ENCODE assay signal across 9 cellular contexts in the genomic region with DNA sequence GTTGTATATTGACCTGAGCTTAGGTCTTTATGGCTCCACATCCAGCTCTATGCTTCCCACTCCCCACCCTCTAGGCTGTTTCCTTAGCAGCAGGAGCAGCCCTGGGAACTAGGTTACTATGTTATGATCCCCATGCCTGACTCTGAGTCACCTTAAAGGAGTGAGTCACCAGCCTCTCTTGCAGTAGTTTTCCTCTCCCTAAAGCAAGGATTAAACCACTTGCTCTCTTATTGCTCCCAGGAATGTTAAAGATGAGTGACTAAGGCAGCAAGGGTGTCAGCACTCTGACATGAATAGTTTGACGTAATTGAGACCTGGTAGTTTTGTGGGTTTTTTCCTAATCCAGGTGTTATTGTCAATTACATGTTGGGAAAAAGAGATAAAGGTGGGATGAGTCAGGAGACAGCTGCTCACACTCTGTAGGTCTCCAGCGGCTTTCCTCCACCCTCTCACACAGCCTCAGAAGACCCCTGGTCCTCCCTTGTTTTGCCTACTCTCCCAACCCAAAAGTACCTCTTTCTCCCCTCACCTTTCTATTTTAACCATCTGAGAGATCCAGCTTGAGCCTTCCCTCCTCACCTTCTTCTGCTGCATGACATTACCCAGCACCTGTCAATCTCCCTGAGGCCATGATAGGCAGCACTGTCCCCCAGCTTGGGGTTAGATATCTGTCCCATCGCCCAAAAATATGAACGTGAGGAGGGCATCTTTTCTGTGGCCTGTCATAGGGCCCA.
DNase-seq lines count a peak whose midpoint lies in the region; ATAC-seq, FAIRE-seq and TF ChIP-seq lines count a peak whose summit lies in the region.
"Had no signal": no experiment of that assay in that cellular context is flagged by ENCODE, and none has a peak within 500 bp of the region (broad histone marks: within the 10 kb centered on the region; RNA-seq: fewer than 3 reads in every experiment).

No MANE protein-coding gene starts in this region.

- in situ Hi-C loops in brain microvascular endothelial cell (cut with HindIII; ENCODE audit: low pct_ligation_motif_present, low sequenced_read_pairs) (no loop called here), HepG2 (cut with HindIII; ENCODE audit: extremely low pct_ligation_motif_present, low pct_unique_long_range_greater_than_20kb) (no loop called here)

- POLR2A ChIA-PET in HepG2 (lab: Yijun Ruan, JAX), result no interaction called here

- WGBS in HepG2 (ENCODE audit: low lambda C conversion rate), result 15% methylated on average over 4 of the region's 4 CpGs
- 64 to 72% (median 66%) methylated on average over 4 of the region's 4 CpGs for WGBS in ovary, 3 donors

- H3K27me3 ChIP-seq in ACC112 (ENCODE audit: insufficient read depth, low read length), result no peaks in the 10 kb centered on the region
- H3K27me3 ChIP-seq in brain microvascular endothelial cell (replicated peaks), result no peaks in the 10 kb centered on the region
- H3K27me3 ChIP-seq in HepG2 (ENCODE audit: control insufficient read depth in 1 of 2, insufficient read depth in 2 of 2, low read length in 2 of 2), result peaks cover 2 to 3% of the 10 kb centered on the region in 2 experiments; a peak in 1 of 5 replicates
- H3K27me3 ChIP-seq in ovary, result no peaks in the 10 kb centered on the region

- BruUV-seq in HepG2 (replicated peaks; lab: Mats Ljungman, UMichigan), result no TSS peak

- no peaks in the 10 kb centered on the region for H3K4me1 Mint-ChIP-seq in T-helper 2 cell treated with Interferon-gamma antibody and Interleukin-4, amounts not matched to agents 5 μg/mL and 100 μg/mL, for 36 hours (ENCODE audit: low read depth)
- H3K4me1 Mint-ChIP-seq: immature natural killer cell had no signal

- no peak for TF ChIP-seq POLR2A in HepG2 (IDR thresholded peaks at IDR 0.05; ENCODE audit: insufficient read depth in 1 of 2, low read depth in 2 of 2, low read length in 2 of 2)
- no peak for TF ChIP-seq POLR2A in ovary (IDR thresholded peaks at IDR 0.05)

- no peaks in the 10 kb centered on the region for H4K20me1 ChIP-seq in HepG2 (ENCODE audit: insufficient read depth, low read length)

- H2AFZ ChIP-seq in ACC112 (ENCODE audit: low read length, unreplicated experiment), result no peak overlapping the region
- H2AFZ ChIP-seq in HepG2 (ENCODE audit: low read length), result no peak overlapping the region

- intact Hi-C loops in HepG2 (cut with micrococcal nuclease; ENCODE audit: unreplicated experiment), result no loop called here
- intact Hi-C loops in ovary (cut with DNase I), result no loop called here

- no peak overlapping the region for H3K4me3 ChIP-seq in ACC112 (ENCODE audit: low read depth, low read length)
- no peak overlapping the region for H3K4me3 ChIP-seq in HFF-Myc (replicated peaks; ENCODE audit: low read depth, low read length)
- no peak overlapping the region for H3K4me3 ChIP-seq in brain microvascular endothelial cell (ENCODE audit: low read depth, low read length)
- no peak overlapping the region for H3K4me3 ChIP-seq in HepG2 (replicated peaks in 1 of 3; ENCODE audit: insufficient read depth in 1 of 3, low read depth in 2 of 3, low read length in 3 of 3)
- no peak overlapping the region for H3K4me3 ChIP-seq in ovary

- H3K27ac Mint-ChIP-seq in T-helper 2 cell treated with Interferon-gamma antibody and Interleukin-4, amounts not matched to agents 5 μg/mL and 100 μg/mL, for 36 hours, result no peak overlapping the region
- H3K27ac Mint-ChIP-seq: immature natural killer cell had no signal

- DNase-seq in HFF-Myc (ENCODE audit: extremely low read depth, low read depth), result peak; percentile 93
- peak; percentile 99 for DNase-seq in brain microvascular endothelial cell
- peak; percentile 41 for DNase-seq in HepG2 (ENCODE audit: low spot score)
- DNase-seq in ovary, result no peak
- DNase-seq in T-helper 2 cell treated with Interferon-gamma antibody and Interleukin-4, amounts not matched to agents 5 μg/mL and 100 μg/mL, for 36 hours (ENCODE audit: low spot score), result no peak
- DNase-seq: immature natural killer cell had no signal

- peak overlapping the region; percentile 86 for H3K27ac ChIP-seq in ACC112 (ENCODE audit: low read depth, low read length)
- H3K27ac ChIP-seq in brain microvascular endothelial cell, result peak overlapping the region; percentile 74
- H3K27ac ChIP-seq in HepG2 (ENCODE audit: extremely low read length, insufficient read depth, low read length), result no peak overlapping the region
- H3K27ac ChIP-seq in ovary, result no peak overlapping the region

- no peak for FAIRE-seq in HepG2 (lab: Jason Lieb, UNC)

- H3K79me2 ChIP-seq in ACC112 (ENCODE audit: control insufficient read depth, insufficient read depth, low read length, unreplicated experiment), result no peaks in the 10 kb centered on the region
- no peaks in the 10 kb centered on the region for H3K79me2 ChIP-seq in HepG2 (ENCODE audit: insufficient read depth, low read length)

- H3K4me1 ChIP-seq in ACC112 (ENCODE audit: control insufficient read depth, insufficient read depth, low read length, unreplicated experiment), result peaks cover 15% of the 10 kb centered on the region
- H3K4me1 ChIP-seq in HepG2 (ENCODE audit: insufficient read depth, low read length), result no peaks in the 10 kb centered on the region
- no peaks in the 10 kb centered on the region for H3K4me1 ChIP-seq in ovary (ENCODE audit: insufficient read depth)

- H3K4me2 ChIP-seq in HepG2 (ENCODE audit: low read depth, low read length), result no peak overlapping the region

- no peak overlapping the region for H3K9ac ChIP-seq in HepG2 (ENCODE audit: insufficient read depth, low read depth, low read length)

- no peak for TF ChIP-seq RAD21 in HepG2 (CRISPR knock-in tag; IDR thresholded peaks at IDR 0.05)

- no peak overlapping the region for H3K4me3 Mint-ChIP-seq in T-helper 2 cell treated with Interferon-gamma antibody and Interleukin-4, amounts not matched to agents 5 μg/mL and 100 μg/mL, for 36 hours
- H3K4me3 Mint-ChIP-seq: immature natural killer cell had no signal

- CTCF ChIA-PET in HepG2 (lab: Yijun Ruan, JAX; ENCODE audit: low intra/inter-chr PET ratio, low total read pairs), result no interaction called here

- H3K9me3 ChIP-seq in HepG2 (ENCODE audit: low read length) (no peaks in the 10 kb centered on the region), ovary (no peaks in the 10 kb centered on the region)

- TF ChIP-seq CTCF in HFF-Myc (IDR thresholded peaks at IDR 0.05; ENCODE audit: low read depth, low read length, missing control alignments), result no peak
- no peak for TF ChIP-seq CTCF in brain microvascular endothelial cell (IDR thresholded peaks at IDR 0.05; ENCODE audit: low read depth, low read length, missing control alignments)
- no peak for TF ChIP-seq CTCF in HepG2 (CRISPR knock-in tag; IDR thresholded peaks at IDR 0.05)
- no peak for TF ChIP-seq CTCF in ovary (IDR thresholded peaks at IDR 0.05)

- H3K36me3 ChIP-seq in ACC112 (ENCODE audit: insufficient read depth, low read length) (no peaks in the 10 kb centered on the region), brain microvascular endothelial cell (replicated peaks) (no peaks in the 10 kb centered on the region), HepG2 (replicated peaks in 1 of 2; ENCODE audit: control insufficient read depth in 1 of 2, insufficient read depth in 2 of 2, low read length in 2 of 2) (no peaks in the 10 kb centered on the region), ovary (no peaks in the 10 kb centered on the region)

- H3K9me3 Mint-ChIP-seq in T-helper 2 cell treated with Interferon-gamma antibody and Interleukin-4, amounts not matched to agents 5 μg/mL and 100 μg/mL, for 36 hours, result no peaks in the 10 kb centered on the region

- ATAC-seq in HepG2 (no peak), HG03175 (IDR thresholded peaks at IDR 0.05; ENCODE audit: unreplicated experiment) (no peak), HG03159 (IDR thresholded peaks at IDR 0.05; ENCODE audit: unreplicated experiment) (no peak)

- TF ChIP-seq EP300 in HepG2 (IDR thresholded peaks at IDR 0.05; ENCODE audit: low read depth in 2 of 2, low read length in 2 of 2), result no peak
- TF ChIP-seq EP300 in HepG2 (CRISPR knock-in tag; IDR thresholded peaks at IDR 0.05; ENCODE audit: borderline replicate concordance), result no peak
- no peak for TF ChIP-seq EP300 in ovary (IDR thresholded peaks at IDR 0.05)

- H3K36me3 Mint-ChIP-seq in T-helper 2 cell treated with Interferon-gamma antibody and Interleukin-4, amounts not matched to agents 5 μg/mL and 100 μg/mL, for 36 hours (ENCODE audit: low read depth), result no peaks in the 10 kb centered on the region
- H3K36me3 Mint-ChIP-seq: immature natural killer cell had no signal

- H3K27me3 Mint-ChIP-seq in T-helper 2 cell treated with Interferon-gamma antibody and Interleukin-4, amounts not matched to agents 5 μg/mL and 100 μg/mL, for 36 hours (ENCODE audit: low read depth), result peaks cover 8% of the 10 kb centered on the region

TF ChIP-seq in HepG2, 621 proteins besides CTCF, POLR2A, EP300 and RAD21 (continues in another document):
- TF ChIP-seq PPARG (CRISPR knock-in tag; conservative IDR thresholded peaks at IDR 0.05), result no peak
- no peak for TF ChIP-seq SMC3 (IDR thresholded peaks at IDR 0.05; ENCODE audit: low read length)
- no peak for TF ChIP-seq CAMTA2 (CRISPR knock-in tag; IDR thresholded peaks at IDR 0.05; ENCODE audit: borderline replicate concordance)
- TF ChIP-seq MLX (CRISPR knock-in tag; IDR thresholded peaks at IDR 0.05), result no peak
- no peak for TF ChIP-seq SALL1 (CRISPR knock-in tag; IDR thresholded peaks at IDR 0.05)
- no peak for TF ChIP-seq GATA4 (IDR thresholded peaks at IDR 0.05; ENCODE audit: borderline replicate concordance, low read depth)
- TF ChIP-seq NFYC (CRISPR knock-in tag; IDR thresholded peaks at IDR 0.05), result no peak
- TF ChIP-seq RXRA (CRISPR knock-in tag; IDR thresholded peaks at IDR 0.05), result no peak

Comparison
In these comparisons a context has a peak if more than half of its experiments do, and no peak if none do; other contexts are left out.
1. H3K27ac ChIP-seq: peak in ACC112 (single experiment) and brain microvascular endothelial cell (single experiment); none in HepG2 (single experiment) and ovary (0 of 2).
2. DNase-seq: peak in HFF-Myc (single experiment), brain microvascular endothelial cell (single experiment) and HepG2 (single experiment); none in ovary (0 of 5) and T-helper 2 cell treated with Interferon-gamma antibody and Interleukin-4, amounts not matched to agents 5 μg/mL and 100 μg/mL, for 36 hours (single experiment).